In the genomic region with DNA sequence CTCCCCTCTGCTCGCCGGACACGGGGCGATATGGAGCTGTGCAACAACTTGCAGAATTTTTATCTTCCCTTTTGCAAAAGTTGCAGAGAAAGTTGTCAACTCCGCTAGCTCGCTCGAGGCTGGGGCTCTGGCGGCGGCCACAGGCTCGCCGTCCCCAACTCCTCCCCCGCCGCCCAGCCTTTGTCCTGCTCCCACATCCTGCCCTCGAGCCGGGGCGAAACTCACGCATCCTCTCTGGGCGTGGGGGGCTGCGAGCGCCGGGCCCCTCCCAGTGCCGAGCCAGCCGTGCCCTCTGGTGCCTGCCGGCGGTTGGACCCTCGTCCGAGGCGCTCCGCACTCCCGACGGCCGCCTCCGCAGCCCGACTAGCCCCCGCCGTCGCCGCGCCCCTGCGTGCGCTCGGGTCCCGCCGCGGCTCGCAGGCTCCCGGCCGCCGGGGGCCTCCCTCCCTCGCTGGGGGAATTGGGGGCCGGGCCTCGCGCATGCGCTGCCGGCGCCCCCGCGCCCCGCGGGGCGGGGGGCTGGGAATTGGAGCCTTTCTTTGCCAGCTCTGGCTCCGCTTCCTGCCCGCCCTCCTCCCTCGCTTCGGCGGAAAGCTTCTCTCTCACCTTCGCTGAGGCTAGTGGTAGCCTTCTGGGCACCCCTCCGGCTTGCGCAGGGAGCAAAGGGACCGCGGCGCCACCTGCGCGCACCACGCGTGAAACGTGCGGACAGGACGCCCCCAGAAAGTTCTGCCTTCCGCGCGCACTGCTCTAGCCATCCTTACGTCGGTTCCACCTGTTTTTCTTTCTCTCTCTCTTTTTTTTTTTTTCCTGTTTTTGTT, we compare ENCODE assay signal across 8 cellular contexts. TPM values are rescaled to one million over a fixed set of nuclear protein-coding genes. Genes with fewer than 3 reads are reported as not detected.
DNase-seq lines count a peak whose midpoint lies in the region; ATAC-seq, FAIRE-seq and TF ChIP-seq lines count a peak whose summit lies in the region.

A gene with protein sequence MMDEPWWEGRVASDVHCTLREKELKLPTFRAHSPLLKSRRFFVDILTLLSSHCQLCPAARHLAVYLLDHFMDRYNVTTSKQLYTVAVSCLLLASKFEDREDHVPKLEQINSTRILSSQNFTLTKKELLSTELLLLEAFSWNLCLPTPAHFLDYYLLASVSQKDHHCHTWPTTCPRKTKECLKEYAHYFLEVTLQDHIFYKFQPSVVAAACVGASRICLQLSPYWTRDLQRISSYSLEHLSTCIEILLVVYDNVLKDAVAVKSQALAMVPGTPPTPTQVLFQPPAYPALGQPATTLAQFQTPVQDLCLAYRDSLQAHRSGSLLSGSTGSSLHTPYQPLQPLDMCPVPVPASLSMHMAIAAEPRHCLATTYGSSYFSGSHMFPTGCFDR (minus strand): TSS at position 426 of the 821 bp plus-strand sequence. CDS start 641 bp downstream, outside the sequence.

- H2AFZ ChIP-seq in HepG2 (ENCODE audit: low read length): no peak within 1 kb of the TSS

- H4K20me1 ChIP-seq in HepG2 (ENCODE audit: insufficient read depth, low read length): no peaks in the 10 kb centered on the region

- no peak for TF ChIP-seq RAD21 in HepG2 (CRISPR knock-in tag; IDR thresholded peaks at IDR 0.05)

- H3K27ac ChIP-seq in HUES48 (ENCODE audit: low read depth, low read length) (peak within 1 kb of the TSS; percentile 84), HepG2 (ENCODE audit: extremely low read length, insufficient read depth, low read length) (peak within 1 kb of the TSS; percentile 27), stomach (peak within 1 kb of the TSS; percentile 64 to 84 (median 68))

- TF ChIP-seq POLR2A in HepG2 (IDR thresholded peaks at IDR 0.05; ENCODE audit: insufficient read depth in 1 of 2, low read depth in 2 of 2, low read length in 2 of 2) (peak in 1 of 2 experiments; percentile 57; a peak in 2 of 4 replicates), stomach (IDR thresholded peaks at IDR 0.05) (no peak)

- H3K36me3 ChIP-seq in HUES48 (ENCODE audit: control insufficient read depth, insufficient read depth, low read length) (peaks cover 32% of the 10 kb centered on the region), HepG2 (replicated peaks in 1 of 2; ENCODE audit: control insufficient read depth in 1 of 2, insufficient read depth in 2 of 2, low read length in 2 of 2) (no peaks in the 10 kb centered on the region), stomach (no peaks in the 10 kb centered on the region)

- H3K4me3 ChIP-seq in AG09309 (ENCODE audit: control insufficient read depth, low read depth, low read length): peak within 1 kb of the TSS; percentile 47
- H3K4me3 ChIP-seq in HUES48 (ENCODE audit: low read depth, low read length): peak within 1 kb of the TSS; percentile 90
- H3K4me3 ChIP-seq in HepG2 (replicated peaks in 1 of 3; ENCODE audit: insufficient read depth in 1 of 3, low read depth in 2 of 3, low read length in 3 of 3): peak within 1 kb of the TSS; percentile 59 to 74 (median 65)
- peak within 1 kb of the TSS; percentile 56 to 72 (median 62) for H3K4me3 ChIP-seq in stomach

- H3K4me1 ChIP-seq in HUES48 (ENCODE audit: control insufficient read depth, insufficient read depth, low read length): peaks cover 35% of the 10 kb centered on the region
- peaks cover 33% of the 10 kb centered on the region for H3K4me1 ChIP-seq in HepG2 (ENCODE audit: insufficient read depth, low read length)
- peaks cover 13 to 45% (median 19%) of the 10 kb centered on the region in 4 donors for H3K4me1 ChIP-seq in stomach

- peak within 1 kb of the TSS; percentile 76 for H3K4me2 ChIP-seq in HepG2 (ENCODE audit: low read depth, low read length)

- BruUV-seq in HepG2 (replicated peaks; lab: Mats Ljungman, UMichigan): no TSS peak

- TF ChIP-seq CTCF in AG09309 (IDR thresholded peaks at IDR 0.05; ENCODE audit: control insufficient read depth, insufficient read depth, low read depth, low read length, missing control alignments): no peak
- no peak for TF ChIP-seq CTCF in HepG2 (CRISPR knock-in tag; IDR thresholded peaks at IDR 0.05)
- TF ChIP-seq CTCF in stomach (IDR thresholded peaks at IDR 0.05): no peak

- intact Hi-C loops in HepG2 (cut with micrococcal nuclease; ENCODE audit: unreplicated experiment) (no loop called here), stomach (cut with DNase I; ENCODE audit: low total_unique reads) (no loop called here)

- H3K27me3 ChIP-seq in HUES48 (ENCODE audit: control insufficient read depth, insufficient read depth, low read length) (no peaks in the 10 kb centered on the region), HepG2 (ENCODE audit: control insufficient read depth in 1 of 2, insufficient read depth in 2 of 2, low read length in 2 of 2) (peaks cover 0 to 3% of the 10 kb centered on the region in 2 experiments; a peak in 2 of 5 replicates), stomach (peaks cover 0 to 43% (median 12%) of the 10 kb centered on the region in 3 donors)

- DNase-seq in AG09309 (ENCODE audit: low read depth) (no peak), GM18507 (ENCODE audit: extremely low spot score, insufficient read length, low read depth) (peak; percentile 20), RPMI8226 (peak; percentile 44), dermis blood vessel endothelial cell (peak; percentile 64), HepG2 (ENCODE audit: low spot score) (peak; percentile 52), stomach (peak; percentile 65)

- FAIRE-seq in GM18507 (lab: Jason Lieb, UNC) (no peak), HepG2 (lab: Jason Lieb, UNC) (no peak)

- H3K79me2 ChIP-seq in HepG2 (ENCODE audit: insufficient read depth, low read length): no peaks in the 10 kb centered on the region

- H3K9me3 ChIP-seq in HUES48 (ENCODE audit: control insufficient read depth, insufficient read depth, low read length) (no peaks in the 10 kb centered on the region), HepG2 (ENCODE audit: low read length) (no peaks in the 10 kb centered on the region), stomach (no peaks in the 10 kb centered on the region)

- H3K9ac ChIP-seq in HUES48 (ENCODE audit: low read depth, low read length) (peak within 1 kb of the TSS; percentile 82), HepG2 (ENCODE audit: insufficient read depth, low read depth, low read length) (peak within 1 kb of the TSS; percentile 60)

- CTCF ChIA-PET in HepG2 (lab: Yijun Ruan, JAX; ENCODE audit: low intra/inter-chr PET ratio, low total read pairs): no interaction called here

- peak; percentile 82 for ATAC-seq in HepG2
- ATAC-seq in GM18861 (IDR thresholded peaks at IDR 0.05; ENCODE audit: unreplicated experiment): no peak

- 7% methylated on average over 17 of the region's 84 CpGs for WGBS in HepG2 (ENCODE audit: low lambda C conversion rate)
- WGBS in stomach, 5 donors: 0 to 1% (median 1%) methylated on average over 27 to 84 of the region's 84 CpGs

- POLR2A ChIA-PET in HepG2 (lab: Yijun Ruan, JAX): interaction anchor here (1.5 kb wide), 1 partner anchor 33 kb away, joined by 3 read pairs; no protein-coding TSS in a partner anchor

- TF ChIP-seq EP300 in HepG2 (IDR thresholded peaks at IDR 0.05; ENCODE audit: low read depth in 2 of 2, low read length in 2 of 2) (no peak), HepG2 (CRISPR knock-in tag; IDR thresholded peaks at IDR 0.05; ENCODE audit: borderline replicate concordance) (no peak), stomach (IDR thresholded peaks at IDR 0.05) (no peak)

- in situ Hi-C loops in HepG2 (cut with HindIII; ENCODE audit: extremely low pct_ligation_motif_present, low pct_unique_long_range_greater_than_20kb): no loop called here

TF ChIP-seq in HepG2, 621 proteins besides CTCF, POLR2A, EP300 and RAD21 (continues in another document):
- peak; percentile 60; the same call in 1 of the 2 replicates for TF ChIP-seq ZSCAN31 (CRISPR knock-in tag; IDR thresholded peaks at IDR 0.05; ENCODE audit: low read depth)
- TF ChIP-seq KLF6 (CRISPR knock-in tag; IDR thresholded peaks at IDR 0.05): no peak
- TF ChIP-seq, protein P1, sequence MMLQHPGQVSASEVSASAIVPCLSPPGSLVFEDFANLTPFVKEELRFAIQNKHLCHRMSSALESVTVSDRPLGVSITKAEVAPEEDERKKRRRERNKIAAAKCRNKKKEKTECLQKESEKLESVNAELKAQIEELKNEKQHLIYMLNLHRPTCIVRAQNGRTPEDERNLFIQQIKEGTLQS (CRISPR knock-in tag; IDR thresholded peaks at IDR 0.05): no peak
- no peak for TF ChIP-seq RARG (CRISPR knock-in tag; IDR thresholded peaks at IDR 0.05; ENCODE audit: low read depth)
- TF ChIP-seq ZNF577 (CRISPR knock-in tag; IDR thresholded peaks at IDR 0.05; ENCODE audit: borderline replicate concordance, low read depth): no peak
- TF ChIP-seq SAFB2 (CRISPR knock-in tag; IDR thresholded peaks at IDR 0.05; ENCODE audit: borderline replicate concordance, low read depth): no peak
- no peak for TF ChIP-seq ZNF260 (CRISPR knock-in tag; IDR thresholded peaks at IDR 0.05; ENCODE audit: borderline replicate concordance, low read depth)
- no peak for TF ChIP-seq ZNF605 (CRISPR knock-in tag; IDR thresholded peaks at IDR 0.05)
- TF ChIP-seq SIX4 (CRISPR knock-in tag; IDR thresholded peaks at IDR 0.05): no peak

RNA-seq across cellular contexts. Expression of the gene that starts here (rescaled TPM):
- total RNA-seq in dermis blood vessel endothelial cell (8.0 and 10.4 TPM in 2 replicates), HepG2 (2016; rRNA removed; fragmentation: Illumina TruSeq; extraction: Trizol) (1.1 and 1.6 TPM in 2 replicates), stomach (100 to 1,000 TPM in 1 of 5 donors, 1 to 10 TPM in 4; 1.4 to 104 (median 4.5) TPM)
- total RNA-seq in HepG2 (2016; cell fraction: cytosol; rRNA removed; fragmentation: Illumina TruSeq; extraction: Trizol; ENCODE audit: low read depth): 0.44 and 0.51 TPM in 2 replicates
- total RNA-seq in HepG2 (2016; cell fraction: insoluble cytoplasmic fraction; rRNA removed; fragmentation: Illumina TruSeq; extraction: Trizol): 1.0 and 1.5 TPM in 2 replicates
- total RNA-seq in HepG2 (2016; cell fraction: membrane; rRNA removed; fragmentation: Illumina TruSeq; extraction: Trizol): 1.6 and 1.8 TPM in 2 replicates
- 1.2 and 1.3 TPM in 2 replicates for total RNA-seq in HepG2 (2016; cell fraction: nucleus; rRNA removed; fragmentation: Illumina TruSeq; extraction: Trizol)
- polyA plus RNA-seq in HepG2 (2011; rRNA removed) (4.2 and 4.4 TPM in 2 replicates), stomach (1 to 10 TPM; 2.4 to 4.5 (median 2.6) TPM)
- polyA plus RNA-seq in HepG2 (2011; cell fraction: cytosol; rRNA removed): 1.7 and 2.8 TPM in 2 replicates
- 3.2 and 3.9 TPM in 2 replicates for polyA plus RNA-seq in HepG2 (2011; cell fraction: nucleus; rRNA removed)
- 2.1 and 3.0 TPM in 2 replicates for polyA plus RNA-seq in HepG2 (2012)
- polyA plus RNA-seq in HepG2 (2016; cell fraction: cytosol; fragmentation: Illumina TruSeq; extraction: Trizol; ENCODE audit: low read depth): 0.73 and 1.4 TPM in 2 replicates
- polyA plus RNA-seq in HepG2 (2016; cell fraction: insoluble cytoplasmic fraction; fragmentation: Illumina TruSeq; extraction: Trizol; ENCODE audit: low read depth): 2.2 and 2.7 TPM in 2 replicates
- 1.9 and 2.3 TPM in 2 replicates for polyA plus RNA-seq in HepG2 (2016; cell fraction: membrane; fragmentation: Illumina TruSeq; extraction: Trizol; ENCODE audit: low read depth)
- 2.6 and 2.7 TPM in 2 replicates for polyA plus RNA-seq in HepG2 (2016; cell fraction: nucleus; fragmentation: Illumina TruSeq; extraction: Trizol; ENCODE audit: insufficient read depth, low read depth)
- polyA minus RNA-seq in HepG2 (2011; rRNA and poly(A)+ RNA removed; ENCODE audit: low replicate concordance): 2.0 and 10.0 TPM in 2 replicates
- 1.9 and 2.3 TPM in 2 replicates for polyA minus RNA-seq in HepG2 (2011; cell fraction: cytosol; rRNA and poly(A)+ RNA removed)
- polyA minus RNA-seq in HepG2 (2011; cell fraction: nucleus; rRNA and poly(A)+ RNA removed): 4.7 and 5.5 TPM in 2 replicates

Comparison
In these comparisons a context has a peak if more than half of its experiments do, and no peak if none do; other contexts are left out.
1. H3K27ac ChIP-seq: peak in every context shown above with its lines; median percentile 84 in HUES48; 68 in stomach; 27 in HepG2.